In the genomic region with DNA sequence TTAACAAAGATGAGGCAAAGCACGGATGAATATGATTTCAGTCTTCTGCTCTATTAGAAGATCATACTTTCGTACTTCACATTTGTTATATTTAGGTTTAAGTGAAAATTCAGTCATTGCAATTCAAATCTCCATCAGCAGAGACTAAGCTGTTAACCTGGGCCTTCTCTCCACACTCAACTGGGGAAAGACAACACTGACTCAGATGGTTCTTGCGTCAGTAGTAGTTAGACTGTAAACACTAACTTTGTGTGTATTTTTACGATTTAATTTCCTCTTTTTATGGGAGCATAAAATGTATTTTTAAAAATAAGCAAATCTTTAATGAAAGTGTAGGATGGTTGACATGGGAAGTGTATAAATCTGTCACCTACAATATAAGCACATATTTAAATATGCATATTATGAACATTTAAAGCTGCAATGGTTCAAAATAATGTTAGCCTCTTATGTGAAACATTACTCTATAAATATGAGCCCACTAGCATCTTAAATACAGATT, we compare ENCODE assay signal across 16 cellular contexts. TPM values are rescaled to one million over a fixed set of nuclear protein-coding genes. Genes with fewer than 3 reads are reported as not detected.
"Had no signal": no experiment of that assay in that cellular context is flagged by ENCODE, and none has a peak within 500 bp of the region (broad histone marks: within the 10 kb centered on the region; RNA-seq: fewer than 3 reads in every experiment).

No MANE protein-coding gene starts in this region.

- DNase-seq: activated CD4-positive, alpha-beta memory T cell treated with anti-CD3 and anti-CD28 coated beads, Interleukin-2, amount 10 ng/mL, durations not matched to agents 7 days and 5 days; activated CD4-positive, alpha-beta T cell treated with anti-CD3 and anti-CD28 coated beads for 36 hours; activated naive CD8-positive, alpha-beta T cell treated with anti-CD3 and anti-CD28 coated beads, Interleukin-2, amount 10 ng/mL, durations not matched to agents 7 days and 5 days; activated T-cell treated with anti-CD3 and anti-CD28 coated beads, Interleukin-2, amount 50 U/mL, for 48 hours; aorta; heart right ventricle; kidney; pancreas; retina; stimulated activated naive B cell treated with anti-CD40 and anti-IgM and Interleukin-4, amounts not matched to agents 10 μg/mL and 1 μg/mL and 100 μg/mL, for 72 hours; T1000; WERI-Rb-1 had no signal

- ATAC-seq: activated CD4-positive, alpha-beta T cell treated with anti-CD3 and anti-CD28 coated beads for 36 hours; heart right ventricle; pancreas; stimulated activated naive B cell treated with anti-CD40 and anti-IgM and Interleukin-4, amounts not matched to agents 10 μg/mL and 1 μg/mL and 100 μg/mL, for 72 hours had no signal

- H3K9me3 ChIP-seq: heart right ventricle, pancreas, tibial nerve, vagina had no signal

- H3K36me3 ChIP-seq: heart right ventricle, neural progenitor cell, pancreas, tibial nerve, vagina, WERI-Rb-1 had no signal

- H3K4me1 ChIP-seq: heart right ventricle, tibial nerve, vagina had no signal

- H3K27ac ChIP-seq: heart right ventricle, neural progenitor cell, pancreas, tibial nerve, vagina, WERI-Rb-1 had no signal

- H3K4me3 ChIP-seq: heart right ventricle, neural progenitor cell, pancreas, smooth muscle cell, tibial nerve, vagina had no signal

- H3K27me3 ChIP-seq: heart right ventricle, neural progenitor cell, pancreas, tibial nerve, vagina had no signal

RNA-seq across cellular contexts. Expression of gene ZNF608, which starts 42.7 kb away (rescaled TPM):
- total RNA-seq: activated CD4-positive, alpha-beta memory T cell treated with anti-CD3 and anti-CD28 coated beads, Interleukin-2, amount 10 ng/mL, durations not matched to agents 7 days and 5 days; activated CD4-positive, alpha-beta T cell treated with anti-CD3 and anti-CD28 coated beads for 36 hours; activated naive CD8-positive, alpha-beta T cell treated with anti-CD3 and anti-CD28 coated beads, Interleukin-2, amount 10 ng/mL, durations not matched to agents 7 days and 5 days had no signal
